ENCODE assay signal across 22 cellular contexts in the genomic region with DNA sequence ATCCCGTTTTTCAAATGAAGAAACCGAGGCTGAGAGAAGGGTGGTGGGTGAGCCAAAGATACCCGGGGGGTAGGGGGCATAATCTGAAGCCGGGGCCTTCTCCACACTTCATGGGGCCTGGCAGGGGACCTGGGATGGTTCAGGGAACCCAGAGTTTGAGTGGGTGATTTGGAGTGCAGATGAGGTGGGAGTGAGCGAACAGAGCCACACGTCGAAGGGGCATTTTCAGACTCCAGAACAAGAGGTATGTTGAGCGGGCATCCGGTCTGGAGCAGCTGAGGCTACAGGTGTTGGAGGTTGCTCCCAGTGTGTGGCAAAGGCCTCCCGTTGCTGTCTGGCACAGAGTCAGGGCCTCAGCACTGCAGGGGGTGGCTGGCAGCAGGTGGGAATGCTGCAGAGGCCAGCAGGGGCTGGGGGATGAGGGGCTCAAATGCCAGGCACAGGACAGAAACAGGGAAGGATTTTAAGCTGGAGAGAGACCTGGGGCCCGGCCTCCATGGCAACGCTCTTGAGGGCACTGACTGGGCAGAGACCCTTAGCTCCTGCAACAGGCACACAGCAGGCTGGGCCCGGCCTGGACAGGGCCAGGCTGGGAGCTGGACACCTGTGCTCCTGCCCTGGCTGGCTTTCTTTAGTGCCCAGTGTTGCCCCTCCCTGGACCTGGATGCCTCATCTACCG. TPM values are rescaled to one million over a fixed set of nuclear protein-coding genes. Genes with fewer than 3 reads are reported as not detected.
DNase-seq lines count a peak whose midpoint lies in the region; ATAC-seq, FAIRE-seq and TF ChIP-seq lines count a peak whose summit lies in the region.
"Had no signal": no experiment of that assay in that cellular context is flagged by ENCODE, and none has a peak within 500 bp of the region (broad histone marks: within the 10 kb centered on the region; RNA-seq: fewer than 3 reads in every experiment).

No MANE protein-coding gene starts in this region.

- TF ChIP-seq CTCF in kidney (IDR thresholded peaks at IDR 0.05; ENCODE audit: borderline replicate concordance, extremely low read depth, insufficient read depth), result no peak

- intact Hi-C loops in kidney (cut with DNase I), result no loop called here

- DNase-seq in DMS79 (lab: John Stamatoyannopoulos, UW), result peak; percentile 19
- DNase-seq in NCI-H1092 (lab: John Stamatoyannopoulos, UW), result peak; percentile 78
- DNase-seq in NCI-H510A (lab: John Stamatoyannopoulos, UW), result peak; percentile 50
- DNase-seq in kidney, result peak; percentile 59
- no peak for DNase-seq in activated T-cell treated with anti-CD3 and anti-CD28 coated beads, Interleukin-2, amount 50 U/mL, for 48 hours
- DNase-seq in middle frontal gyrus (ENCODE audit: extremely low spot score, low spot score), result no peak
- no peak for DNase-seq in NCI-H82 (lab: John Stamatoyannopoulos, UW)
- DNase-seq in activated CD8-positive, alpha-beta memory T cell treated with anti-CD3 and anti-CD28 coated beads, Interleukin-2, amount 10 ng/mL, durations not matched to agents 7 days and 5 days, result no peak
- DNase-seq: activated B cell treated with CpG ODN at 0.5 μM for 24 hours; activated effector memory CD4-positive, alpha-beta T cell treated with anti-CD3 and anti-CD28 coated beads, Interleukin-2, amount 50 U/mL, for 16 hours; adrenal gland; AML-193; caudate nucleus; effector memory CD8-positive, alpha-beta T cell; H9; mammary epithelial cell; stimulated activated CD4-positive, alpha-beta T cell treated with anti-CD3 and anti-CD28 coated beads, Interleukin-12 subunit alpha, Interleukin-12 subunit beta, amount 100 ng/mL, for 4 hours; stimulated activated naive CD4-positive, alpha-beta T cell; trophoblast cell had no signal

- H3K9ac ChIP-seq in kidney (ENCODE audit: low read length in 2 of 2), result no peak overlapping the region
- H3K9ac ChIP-seq: KMS-11 had no signal

- H3K4me1 ChIP-seq in kidney (ENCODE audit: control insufficient read depth in 1 of 2, insufficient read depth in 1 of 2, low read depth in 1 of 2, low read length in 2 of 2), result no peaks in the 10 kb centered on the region
- H3K4me1 ChIP-seq: adrenal gland had no signal

- H3K4me1 Mint-ChIP-seq in activated CD8-positive, alpha-beta memory T cell treated with anti-CD3 and anti-CD28 coated beads, Interleukin-2, amount 10 ng/mL, durations not matched to agents 7 days and 5 days, result peaks cover 3% of the 10 kb centered on the region
- H3K4me1 Mint-ChIP-seq: activated B cell treated with CpG ODN at 0.5 μM for 24 hours; naive thymus-derived CD8-positive, alpha-beta T cell had no signal

- no peaks in the 10 kb centered on the region for H3K36me3 Mint-ChIP-seq in activated CD8-positive, alpha-beta memory T cell treated with anti-CD3 and anti-CD28 coated beads, Interleukin-2, amount 10 ng/mL, durations not matched to agents 7 days and 5 days
- H3K36me3 Mint-ChIP-seq: naive thymus-derived CD8-positive, alpha-beta T cell had no signal

- H3K4me3 ChIP-seq in kidney (ENCODE audit: low read length in 2 of 2), result no peak overlapping the region
- H3K4me3 ChIP-seq: adrenal gland had no signal

- FAIRE-seq in kidney (lab: Jason Lieb, UNC), result no peak

- H3K36me3 ChIP-seq in kidney (ENCODE audit: control insufficient read depth in 1 of 2, insufficient read depth in 2 of 2, low read length in 2 of 2), result no peaks in the 10 kb centered on the region
- H3K36me3 ChIP-seq: adrenal gland had no signal

- CTCF ChIA-PET in activated CD8-positive, alpha-beta memory T cell treated with anti-CD3 and anti-CD28 coated beads, Interleukin-2, amount 10 ng/mL, durations not matched to agents 7 days and 5 days (lab: Charles Lee), result interaction anchor here (3.1 kb wide), 1 partner anchor 8 kb away, joined by 14 read pairs; no protein-coding TSS in a partner anchor

- no peaks in the 10 kb centered on the region for H3K9me3 Mint-ChIP-seq in activated CD8-positive, alpha-beta memory T cell treated with anti-CD3 and anti-CD28 coated beads, Interleukin-2, amount 10 ng/mL, durations not matched to agents 7 days and 5 days (ENCODE audit: low read depth)
- H3K9me3 Mint-ChIP-seq: activated B cell treated with CpG ODN at 0.5 μM for 24 hours; effector memory CD8-positive, alpha-beta T cell; H9; naive thymus-derived CD8-positive, alpha-beta T cell; T-helper 1 cell treated with Interleukin-12 subunit alpha and Interleukin-12 subunit beta and Interleukin-4 antibody, amounts not matched to agents 30 μg/mL and 1 μg/mL, for 36 hours had no signal

- H3K27ac ChIP-seq in kidney (ENCODE audit: low read depth in 2 of 2, low read length in 2 of 2), result no peak overlapping the region
- H3K27ac ChIP-seq: adrenal gland, KMS-11 had no signal

- no peak for ATAC-seq in activated CD8-positive, alpha-beta memory T cell treated with anti-CD3 and anti-CD28 coated beads, Interleukin-2, amount 10 ng/mL, durations not matched to agents 7 days and 5 days
- ATAC-seq: effector memory CD8-positive, alpha-beta T cell; naive thymus-derived CD8-positive, alpha-beta T cell had no signal

- H3K9me3 ChIP-seq in kidney (ENCODE audit: control insufficient read depth in 1 of 2, low read length in 2 of 2), result no peaks in the 10 kb centered on the region
- H3K9me3 ChIP-seq: adrenal gland had no signal

- H3K27ac Mint-ChIP-seq in activated CD8-positive, alpha-beta memory T cell treated with anti-CD3 and anti-CD28 coated beads, Interleukin-2, amount 10 ng/mL, durations not matched to agents 7 days and 5 days, result no peak overlapping the region
- H3K27ac Mint-ChIP-seq: activated B cell treated with CpG ODN at 0.5 μM for 24 hours; H9; naive thymus-derived CD8-positive, alpha-beta T cell; T-helper 1 cell treated with Interleukin-12 subunit alpha and Interleukin-12 subunit beta and Interleukin-4 antibody, amounts not matched to agents 30 μg/mL and 1 μg/mL, for 36 hours had no signal

- no peak overlapping the region for H3K4me3 Mint-ChIP-seq in activated CD8-positive, alpha-beta memory T cell treated with anti-CD3 and anti-CD28 coated beads, Interleukin-2, amount 10 ng/mL, durations not matched to agents 7 days and 5 days
- H3K4me3 Mint-ChIP-seq: activated B cell treated with CpG ODN at 0.5 μM for 24 hours; effector memory CD8-positive, alpha-beta T cell; H9; naive thymus-derived CD8-positive, alpha-beta T cell; T-helper 1 cell treated with Interleukin-12 subunit alpha and Interleukin-12 subunit beta and Interleukin-4 antibody, amounts not matched to agents 30 μg/mL and 1 μg/mL, for 36 hours had no signal

- peaks cover 9% of the 10 kb centered on the region for H3K27me3 Mint-ChIP-seq in activated CD8-positive, alpha-beta memory T cell treated with anti-CD3 and anti-CD28 coated beads, Interleukin-2, amount 10 ng/mL, durations not matched to agents 7 days and 5 days

RNA-seq across cellular contexts. Expression of a gene that starts 46.2 kb away (rescaled TPM):
- 2.2 TPM for total RNA-seq in kidney
- polyA plus RNA-seq in kidney (ENCODE audit: insufficient read depth, low read depth, low replicate concordance), result 0.80 TPM
- total RNA-seq in activated CD8-positive, alpha-beta memory T cell treated with anti-CD3 and anti-CD28 coated beads, Interleukin-2, amount 10 ng/mL, durations not matched to agents 7 days and 5 days, result 1 to 10 TPM in 1 of 2 experiments, under 1 TPM in 1; 0.96 to 2.0 TPM
- total RNA-seq: H9 had no signal
- polyA plus RNA-seq: mammary epithelial cell had no signal

Comparison
In these comparisons a context has a peak if more than half of its experiments do, and no peak if none do; other contexts are left out.
1. DNase-seq: peak in DMS79 (single experiment), NCI-H1092 (single experiment), NCI-H510A (single experiment) and kidney (single experiment); none in activated T-cell treated with anti-CD3 and anti-CD28 coated beads, Interleukin-2, amount 50 U/mL, for 48 hours (0 of 2), middle frontal gyrus (single experiment), NCI-H82 (single experiment) and activated CD8-positive, alpha-beta memory T cell treated with anti-CD3 and anti-CD28 coated beads, Interleukin-2, amount 10 ng/mL, durations not matched to agents 7 days and 5 days (single experiment).